In genomic region chr2:222057249-222058073, GRCh38 we compare ENCODE assay signal across 8 cellular contexts.
DNase-seq lines count a peak whose midpoint lies in the region; ATAC-seq and TF ChIP-seq lines count a peak whose summit lies in the region.

No MANE protein-coding gene starts in this region.

- DNase-seq in DMS53 (lab: John Stamatoyannopoulos, UW), result peak; percentile 40
- DNase-seq in HFF-Myc (ENCODE audit: extremely low read depth, low read depth), result no peak
- DNase-seq in right cardiac atrium, result no peak
- no peak for DNase-seq in putamen (ENCODE audit: low spot score)

- ATAC-seq in SK-N-SH treated with all-trans-retinoic acid at 6 μM for 48 hours, result peak; percentile 63
- peak; percentile 76 to 79 for ATAC-seq in right cardiac atrium
- ATAC-seq in HG02571 (IDR thresholded peaks at IDR 0.05; ENCODE audit: unreplicated experiment), result no peak
- ATAC-seq in HG03095 (IDR thresholded peaks at IDR 0.05; ENCODE audit: unreplicated experiment), result no peak
- no peak for ATAC-seq in GM21825 (IDR thresholded peaks at IDR 0.05; ENCODE audit: unreplicated experiment)

- H3K9me3 ChIP-seq in right cardiac atrium (ENCODE audit: control insufficient read depth, low read length), result no peaks in the 10 kb centered on the region

- 18% methylated on average over 6 of the region's 6 CpGs for WGBS in right cardiac atrium

- no peak overlapping the region for H3K27ac ChIP-seq in right cardiac atrium (ENCODE audit: low read length)

- H3K4me1 ChIP-seq in right cardiac atrium (ENCODE audit: control insufficient read depth, insufficient read depth, low read length), result no peaks in the 10 kb centered on the region

- peak; percentile 35 for TF ChIP-seq CTCF in HFF-Myc (IDR thresholded peaks at IDR 0.05; ENCODE audit: low read depth, low read length, missing control alignments)

- no peaks in the 10 kb centered on the region for H3K27me3 ChIP-seq in right cardiac atrium (ENCODE audit: control insufficient read depth, insufficient read depth)

- intact Hi-C loops in right cardiac atrium (cut with DNase I), result loop anchor here in 3 of 4 donors (5.0 to 10.0 kb wide), 3 partner anchors 247 to 557 kb away; no protein-coding TSS in a partner anchor

- H3K4me3 ChIP-seq in HFF-Myc (replicated peaks; ENCODE audit: low read depth, low read length) (no peak overlapping the region), right cardiac atrium (ENCODE audit: low read length) (no peak overlapping the region)

TF ChIP-seq in SK-N-SH treated with all-trans-retinoic acid at 6 μM for 48 hours, 23 proteins besides CTCF, POLR2A, EP300 and RAD21:
- no peak for TF ChIP-seq ZNF70 (CRISPR knock-in tag; IDR thresholded peaks at IDR 0.05)
- no peak for TF ChIP-seq BACH2 (CRISPR knock-in tag; IDR thresholded peaks at IDR 0.05; ENCODE audit: borderline replicate concordance)
- TF ChIP-seq TOX (CRISPR knock-in tag; IDR thresholded peaks at IDR 0.05; ENCODE audit: borderline replicate concordance), result no peak
- no peak for TF ChIP-seq ZC3H10 (CRISPR knock-in tag; IDR thresholded peaks at IDR 0.05)
- TF ChIP-seq, protein P1, sequence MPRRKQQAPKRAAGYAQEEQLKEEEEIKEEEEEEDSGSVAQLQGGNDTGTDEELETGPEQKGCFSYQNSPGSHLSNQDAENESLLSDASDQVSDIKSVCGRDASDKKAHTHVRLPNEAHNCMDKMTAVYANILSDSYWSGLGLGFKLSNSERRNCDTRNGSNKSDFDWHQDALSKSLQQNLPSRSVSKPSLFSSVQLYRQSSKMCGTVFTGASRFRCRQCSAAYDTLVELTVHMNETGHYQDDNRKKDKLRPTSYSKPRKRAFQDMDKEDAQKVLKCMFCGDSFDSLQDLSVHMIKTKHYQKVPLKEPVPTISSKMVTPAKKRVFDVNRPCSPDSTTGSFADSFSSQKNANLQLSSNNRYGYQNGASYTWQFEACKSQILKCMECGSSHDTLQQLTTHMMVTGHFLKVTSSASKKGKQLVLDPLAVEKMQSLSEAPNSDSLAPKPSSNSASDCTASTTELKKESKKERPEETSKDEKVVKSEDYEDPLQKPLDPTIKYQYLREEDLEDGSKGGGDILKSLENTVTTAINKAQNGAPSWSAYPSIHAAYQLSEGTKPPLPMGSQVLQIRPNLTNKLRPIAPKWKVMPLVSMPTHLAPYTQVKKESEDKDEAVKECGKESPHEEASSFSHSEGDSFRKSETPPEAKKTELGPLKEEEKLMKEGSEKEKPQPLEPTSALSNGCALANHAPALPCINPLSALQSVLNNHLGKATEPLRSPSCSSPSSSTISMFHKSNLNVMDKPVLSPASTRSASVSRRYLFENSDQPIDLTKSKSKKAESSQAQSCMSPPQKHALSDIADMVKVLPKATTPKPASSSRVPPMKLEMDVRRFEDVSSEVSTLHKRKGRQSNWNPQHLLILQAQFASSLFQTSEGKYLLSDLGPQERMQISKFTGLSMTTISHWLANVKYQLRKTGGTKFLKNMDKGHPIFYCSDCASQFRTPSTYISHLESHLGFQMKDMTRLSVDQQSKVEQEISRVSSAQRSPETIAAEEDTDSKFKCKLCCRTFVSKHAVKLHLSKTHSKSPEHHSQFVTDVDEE (CRISPR knock-in tag; IDR thresholded peaks at IDR 0.05), result no peak
- TF ChIP-seq, protein P2, sequence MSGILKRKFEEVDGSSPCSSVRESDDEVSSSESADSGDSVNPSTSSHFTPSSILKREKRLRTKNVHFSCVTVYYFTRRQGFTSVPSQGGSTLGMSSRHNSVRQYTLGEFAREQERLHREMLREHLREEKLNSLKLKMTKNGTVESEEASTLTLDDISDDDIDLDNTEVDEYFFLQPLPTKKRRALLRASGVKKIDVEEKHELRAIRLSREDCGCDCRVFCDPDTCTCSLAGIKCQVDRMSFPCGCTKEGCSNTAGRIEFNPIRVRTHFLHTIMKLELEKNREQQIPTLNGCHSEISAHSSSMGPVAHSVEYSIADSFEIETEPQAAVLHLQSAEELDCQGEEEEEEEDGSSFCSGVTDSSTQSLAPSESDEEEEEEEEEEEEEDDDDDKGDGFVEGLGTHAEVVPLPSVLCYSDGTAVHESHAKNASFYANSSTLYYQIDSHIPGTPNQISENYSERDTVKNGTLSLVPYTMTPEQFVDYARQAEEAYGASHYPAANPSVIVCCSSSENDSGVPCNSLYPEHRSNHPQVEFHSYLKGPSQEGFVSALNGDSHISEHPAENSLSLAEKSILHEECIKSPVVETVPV (CRISPR knock-in tag; IDR thresholded peaks at IDR 0.05), result no peak

Comparison
In these comparisons a context has a peak if more than half of its experiments do, and no peak if none do; other contexts are left out.
1. ATAC-seq: peak in SK-N-SH treated with all-trans-retinoic acid at 6 μM for 48 hours (single experiment) and right cardiac atrium (2 of 2); none in HG02571 (single experiment), HG03095 (single experiment) and GM21825 (single experiment).